ENCODE assay signal across 28 cellular contexts in the genomic region with DNA sequence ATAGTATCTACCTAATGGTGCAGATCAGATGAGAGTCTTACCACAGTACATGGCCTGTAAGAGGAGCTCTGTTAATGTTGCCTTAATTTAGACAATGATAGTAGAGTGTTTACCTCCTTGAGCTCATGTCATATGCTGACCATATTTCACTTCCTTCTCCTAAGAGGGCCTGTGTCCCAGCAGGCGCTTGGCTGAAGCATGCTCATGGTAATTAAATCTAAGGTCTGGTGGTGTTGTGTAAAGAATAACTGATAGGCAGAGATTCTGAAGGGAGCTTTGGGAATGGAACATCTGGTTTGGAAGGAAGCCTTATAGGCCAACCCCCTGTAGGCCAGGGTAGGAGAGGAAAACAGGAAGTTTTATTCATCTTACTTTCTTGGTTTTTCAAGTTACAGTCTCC.
DNase-seq lines count a peak whose midpoint lies in the region; TF ChIP-seq lines count a peak whose summit lies in the region.
"Had no signal": no experiment of that assay in that cellular context is flagged by ENCODE, and none has a peak within 500 bp of the region (broad histone marks: within the 10 kb centered on the region; RNA-seq: fewer than 3 reads in every experiment).

No MANE protein-coding gene starts in this region.

- no peaks in the 10 kb centered on the region for H3K9me3 ChIP-seq in neural progenitor cell (ENCODE audit: low read depth)
- H3K9me3 ChIP-seq: left lung, prostate gland, SJCRH30, spleen, tibial artery had no signal

- no peaks in the 10 kb centered on the region for H3K36me3 ChIP-seq in neural progenitor cell
- H3K36me3 ChIP-seq: cardiac muscle cell, left lung, prostate gland, SJCRH30, spleen, tibial artery had no signal

- no peaks in the 10 kb centered on the region for H3K4me1 ChIP-seq in neural progenitor cell
- H3K4me1 ChIP-seq: left lung, prostate gland, spleen, tibial artery had no signal

- H4K20me1 ChIP-seq in neural progenitor cell (ENCODE audit: low read depth), result no peaks in the 10 kb centered on the region

- intact Hi-C loops in posterior vena cava (cut with DNase I), result no loop called here

- peak overlapping the region; percentile 28 for H2AFZ ChIP-seq in neural progenitor cell (replicated peaks)

- H3F3A ChIP-seq in neural progenitor cell (ENCODE audit: low read depth), result no peaks in the 10 kb centered on the region

- no peak overlapping the region for H3K4me3 Mint-ChIP-seq in neural progenitor cell
- H3K4me3 Mint-ChIP-seq: activated naive CD4-positive, alpha-beta T cell treated with anti-CD3 and anti-CD28 coated beads for 36 hours; activated T-cell treated with anti-CD3 and anti-CD28 coated beads, Interleukin-2, amount 50 U/mL, for 72 hours; CD4-positive, alpha-beta memory T cell; dendritic cell treated with granulocyte-macrophage colony-stimulating factor and Interleukin-4, amounts not matched to agents 40 ng/mL and 50 ng/mL, for 4 days; neural crest cell; stimulated activated naive CD8-positive, alpha-beta T cell treated with anti-CD3 and anti-CD28 coated beads, Interleukin-15, Interleukin-2, amounts not matched to agents 100 ng/mL and 50 ng/mL, for 24 hours had no signal

- H3K27ac Mint-ChIP-seq in neural progenitor cell, result no peak overlapping the region
- H3K27ac Mint-ChIP-seq: activated naive CD4-positive, alpha-beta T cell treated with anti-CD3 and anti-CD28 coated beads for 36 hours; activated T-cell treated with anti-CD3 and anti-CD28 coated beads, Interleukin-2, amount 50 U/mL, for 72 hours; dendritic cell treated with granulocyte-macrophage colony-stimulating factor and Interleukin-4, amounts not matched to agents 40 ng/mL and 50 ng/mL, for 4 days; stimulated activated naive CD8-positive, alpha-beta T cell treated with anti-CD3 and anti-CD28 coated beads, Interleukin-15, Interleukin-2, amounts not matched to agents 100 ng/mL and 50 ng/mL, for 24 hours had no signal

- H3K27me3 Mint-ChIP-seq in neural progenitor cell (ENCODE audit: insufficient read depth, low read depth), result no peaks in the 10 kb centered on the region
- H3K27me3 Mint-ChIP-seq: dendritic cell treated with granulocyte-macrophage colony-stimulating factor and Interleukin-4, amounts not matched to agents 40 ng/mL and 50 ng/mL, for 4 days; stimulated activated naive CD8-positive, alpha-beta T cell treated with anti-CD3 and anti-CD28 coated beads, Interleukin-15, Interleukin-2, amounts not matched to agents 100 ng/mL and 50 ng/mL, for 24 hours had no signal

- H3K27me3 ChIP-seq in neural progenitor cell, result no peaks in the 10 kb centered on the region
- H3K27me3 ChIP-seq: cardiac muscle cell, left lung, SJCRH30, spleen, tibial artery had no signal

- DNase-seq in DMS79 treated with DMSO at 0.1 percent for 48 hours (lab: John Stamatoyannopoulos, UW), result peak; percentile 35
- DNase-seq in HFF-Myc (ENCODE audit: extremely low read depth, low read depth), result peak; percentile 29
- peak; percentile 7 for DNase-seq in choroid plexus epithelial cell (ENCODE audit: low read depth)
- DNase-seq in neural progenitor cell (ENCODE audit: low spot score), result no peak
- DNase-seq in effector CD4-positive, alpha-beta T cell, result no peak
- DNase-seq in DMS53 treated with DMSO at 0.1 percent for 48 hours (lab: John Stamatoyannopoulos, UW; ENCODE audit: unreplicated experiment), result no peak
- no peak for DNase-seq in posterior vena cava (ENCODE audit: low spot score)
- DNase-seq: activated CD4-positive, alpha-beta T cell treated with anti-CD3 and anti-CD28 coated beads for 4 hours; activated naive CD4-positive, alpha-beta T cell treated with anti-CD3 and anti-CD28 coated beads for 36 hours; activated T-cell treated with anti-CD3 and anti-CD28 coated beads, Interleukin-2, amount 50 U/mL, for 72 hours; amniotic stem cell; CD4-positive, alpha-beta memory T cell; DND-41; Kasumi-1; left lung; NCI-H1048; NCI-H82; PC-3; SJCRH30; spleen; stimulated activated CD4-positive, alpha-beta T cell treated with anti-CD3 and anti-CD28 coated beads, Interleukin-4, amount 100 ng/mL, for 4 hours; T-helper 1 cell; tibial artery had no signal

- no peaks in the 10 kb centered on the region for H3K79me2 ChIP-seq in neural progenitor cell (ENCODE audit: low read depth)

- TF ChIP-seq CTCF in HFF-Myc (IDR thresholded peaks at IDR 0.05; ENCODE audit: low read depth, low read length, missing control alignments) (no peak), choroid plexus epithelial cell (conservative IDR thresholded peaks at IDR 0.05; ENCODE audit: low read depth, low read length) (no peak), neural progenitor cell (IDR thresholded peaks at IDR 0.05) (no peak)

- H3K4me3 ChIP-seq in HFF-Myc (replicated peaks; ENCODE audit: low read depth, low read length) (no peak overlapping the region), choroid plexus epithelial cell (ENCODE audit: low read depth, low read length) (no peak overlapping the region), neural progenitor cell (no peak overlapping the region)
- H3K4me3 ChIP-seq: cardiac muscle cell, left lung, prostate gland, SJCRH30, spleen, tibial artery had no signal

- no peak overlapping the region for H3K4me2 ChIP-seq in neural progenitor cell

- H3K36me3 Mint-ChIP-seq in neural progenitor cell, result no peaks in the 10 kb centered on the region
- H3K36me3 Mint-ChIP-seq: CD4-positive, alpha-beta memory T cell had no signal

- H3K9ac ChIP-seq in neural progenitor cell, result no peak overlapping the region

- no peaks in the 10 kb centered on the region for H3K9me3 Mint-ChIP-seq in neural progenitor cell
- H3K9me3 Mint-ChIP-seq: activated naive CD4-positive, alpha-beta T cell treated with anti-CD3 and anti-CD28 coated beads for 36 hours; activated T-cell treated with anti-CD3 and anti-CD28 coated beads, Interleukin-2, amount 50 U/mL, for 72 hours; CD4-positive, alpha-beta memory T cell; dendritic cell treated with granulocyte-macrophage colony-stimulating factor and Interleukin-4, amounts not matched to agents 40 ng/mL and 50 ng/mL, for 4 days; neural crest cell; stimulated activated naive CD8-positive, alpha-beta T cell treated with anti-CD3 and anti-CD28 coated beads, Interleukin-15, Interleukin-2, amounts not matched to agents 100 ng/mL and 50 ng/mL, for 24 hours had no signal

- H3K4me1 Mint-ChIP-seq in neural progenitor cell, result peaks cover 8% of the 10 kb centered on the region
- H3K4me1 Mint-ChIP-seq: CD4-positive, alpha-beta memory T cell; neural crest cell had no signal

- H3K27ac ChIP-seq in neural progenitor cell, result no peak overlapping the region
- H3K27ac ChIP-seq: cardiac muscle cell, left lung, prostate gland, SJCRH30, spleen, tibial artery had no signal

Comparison
In these comparisons a context has a peak if more than half of its experiments do, and no peak if none do; other contexts are left out.
1. DNase-seq: peak in DMS79 treated with DMSO at 0.1 percent for 48 hours (single experiment), HFF-Myc (single experiment) and choroid plexus epithelial cell (single experiment); none in neural progenitor cell (single experiment), effector CD4-positive, alpha-beta T cell (single experiment), DMS53 treated with DMSO at 0.1 percent for 48 hours (single experiment) and posterior vena cava (single experiment).